Comparison of ENCODE assay signal across 11 cellular contexts in genomic region chr11:27469333-27469680, GRCh38. TPM values are rescaled to one million over a fixed set of nuclear protein-coding genes. Genes with fewer than 3 reads are reported as not detected.
DNase-seq lines count a peak whose midpoint lies in the region; ATAC-seq, FAIRE-seq and TF ChIP-seq lines count a peak whose summit lies in the region.
"Had no signal": no experiment of that assay in that cellular context is flagged by ENCODE, and none has a peak within 500 bp of the region (broad histone marks: within the 10 kb centered on the region; RNA-seq: fewer than 3 reads in every experiment).

No MANE protein-coding gene starts in this region.

- peaks cover 48% of the 10 kb centered on the region for H3K4me1 ChIP-seq in A549
- H3K4me1 ChIP-seq in esophagus muscularis mucosa: peaks cover 38 to 80% (median 74%) of the 10 kb centered on the region in 4 donors
- peaks cover 49% of the 10 kb centered on the region for H3K4me1 ChIP-seq in neural progenitor cell
- no peaks in the 10 kb centered on the region; the same call in 1 of the 2 replicates for H3K4me1 ChIP-seq in BE2C

- CTCF ChIA-PET in A549 (lab: Yijun Ruan, JAX): no interaction called here
- CTCF ChIA-PET in RWPE1 (lab: Yijun Ruan, JAX): no interaction called here

- TF ChIP-seq EP300 in A549 (IDR thresholded peaks at IDR 0.05): no peak
- no peak for TF ChIP-seq EP300 in esophagus muscularis mucosa (IDR thresholded peaks at IDR 0.05)

- H3K27ac Mint-ChIP-seq in neural progenitor cell: no peak overlapping the region
- H3K27ac Mint-ChIP-seq: T-helper 1 cell treated with Interleukin-12 subunit alpha and Interleukin-12 subunit beta and Interleukin-4 antibody, amounts not matched to agents 30 μg/mL and 1 μg/mL, for 36 hours had no signal

- peak overlapping the region; percentile 94 to 98 for H3K27ac ChIP-seq in A549
- peak overlapping the region; percentile 45; the same call in 1 of the 2 replicates for H3K27ac ChIP-seq in RWPE1
- H3K27ac ChIP-seq in esophagus muscularis mucosa (replicated peaks in 1 of 4): peak overlapping the region; percentile 20 to 94 (median 30)
- H3K27ac ChIP-seq in neural progenitor cell: peak overlapping the region; percentile 8
- H3K27ac ChIP-seq: HL-60 had no signal

- peak overlapping the region; percentile 89 for H3K4me3 ChIP-seq in A549
- H3K4me3 ChIP-seq in esophagus muscularis mucosa: peak overlapping the region in 3 of 4 donors; percentile 10 to 96 (median 85)
- H3K4me3 ChIP-seq in neural progenitor cell: peak overlapping the region; percentile 85
- H3K4me3 ChIP-seq in BE2C (ENCODE audit: low read depth, low read length): no peak overlapping the region

- H3K4me3 Mint-ChIP-seq in neural progenitor cell: peak overlapping the region; percentile 86
- H3K4me3 Mint-ChIP-seq: T-helper 1 cell treated with Interleukin-12 subunit alpha and Interleukin-12 subunit beta and Interleukin-4 antibody, amounts not matched to agents 30 μg/mL and 1 μg/mL, for 36 hours had no signal

- 3% methylated on average over 3 of the region's 3 CpGs for WGBS in A549 (ENCODE audit: missing lambda C conversion rate)
- WGBS in esophagus muscularis mucosa: 68% methylated on average over 3 of the region's 3 CpGs

- H4K20me1 ChIP-seq in neural progenitor cell (ENCODE audit: low read depth): peaks cover 75% of the 10 kb centered on the region

- no peak for ATAC-seq in A549
- ATAC-seq in GM21786 (IDR thresholded peaks at IDR 0.05; ENCODE audit: unreplicated experiment): no peak

- H3K27me3 ChIP-seq in esophagus muscularis mucosa (no peaks in the 10 kb centered on the region), neural progenitor cell (no peaks in the 10 kb centered on the region), BE2C (no peaks in the 10 kb centered on the region)

- peaks cover 67% of the 10 kb centered on the region for H3K4me1 Mint-ChIP-seq in neural progenitor cell

- peaks cover 3% of the 10 kb centered on the region for H3K9me3 Mint-ChIP-seq in neural progenitor cell
- H3K9me3 Mint-ChIP-seq: T-helper 1 cell treated with Interleukin-12 subunit alpha and Interleukin-12 subunit beta and Interleukin-4 antibody, amounts not matched to agents 30 μg/mL and 1 μg/mL, for 36 hours had no signal

- H3K4me2 ChIP-seq in A549 (peak overlapping the region; percentile 79), neural progenitor cell (peak overlapping the region; percentile 95)

- no peak for TF ChIP-seq CTCF in A549 (IDR thresholded peaks at IDR 0.05)
- TF ChIP-seq CTCF in RWPE1 (conservative IDR thresholded peaks at IDR 0.05; ENCODE audit: low read depth): no peak
- no peak for TF ChIP-seq CTCF in esophagus muscularis mucosa (IDR thresholded peaks at IDR 0.05)
- TF ChIP-seq CTCF in neural progenitor cell (IDR thresholded peaks at IDR 0.05): no peak
- no peak for TF ChIP-seq CTCF in BE2C (IDR thresholded peaks at IDR 0.05; ENCODE audit: low read depth, low read length)

- H2AFZ ChIP-seq in neural progenitor cell (replicated peaks): no peak overlapping the region

- H3K9me3 ChIP-seq in A549 (no peaks in the 10 kb centered on the region), esophagus muscularis mucosa (no peaks in the 10 kb centered on the region), neural progenitor cell (ENCODE audit: low read depth) (no peaks in the 10 kb centered on the region), BE2C (no peaks in the 10 kb centered on the region)

- H3K9ac ChIP-seq in neural progenitor cell: peak overlapping the region; percentile 54

- peaks cover 20% of the 10 kb centered on the region for H3K27me3 Mint-ChIP-seq in neural progenitor cell (ENCODE audit: insufficient read depth, low read depth)

- POLR2A ChIA-PET in A549 (lab: Yijun Ruan, JAX): no interaction called here
- POLR2A ChIA-PET in RWPE1 (lab: Yijun Ruan, JAX; ENCODE audit: low non-redundant PET): no interaction called here

- no peaks in the 10 kb centered on the region for H3K36me3 ChIP-seq in esophagus muscularis mucosa
- H3K36me3 ChIP-seq in neural progenitor cell: no peaks in the 10 kb centered on the region
- no peaks in the 10 kb centered on the region for H3K36me3 ChIP-seq in BE2C

- no peak for FAIRE-seq in A549 (lab: Jason Lieb, UNC)

- TF ChIP-seq POLR2A in A549 (IDR thresholded peaks at IDR 0.05; ENCODE audit: low read length) (no peak), esophagus muscularis mucosa (IDR thresholded peaks at IDR 0.05; ENCODE audit: low read depth) (no peak)

- peaks cover 95% of the 10 kb centered on the region for H3K79me2 ChIP-seq in neural progenitor cell (ENCODE audit: low read depth)

- TF ChIP-seq RAD21 in A549 (conservative IDR thresholded peaks at IDR 0.05 in 1 of 2, IDR thresholded peaks at IDR 0.05 in 1 of 2): no peak

- peaks cover 2% of the 10 kb centered on the region for H3K36me3 Mint-ChIP-seq in neural progenitor cell

- DNase-seq in A549 (ENCODE audit: low read depth in 1 of 2, low spot score in 1 of 2) (no peak), RWPE1 (ENCODE audit: low spot score) (no peak), esophagus muscularis mucosa (ENCODE audit: extremely low spot score) (no peak), neural progenitor cell (ENCODE audit: low spot score) (no peak), HT-29 (ENCODE audit: low spot score) (no peak), amygdala (lab: John Stamatoyannopoulos, UW) (no peak), BE2C (no peak)
- DNase-seq: NCI-H1417 had no signal

- intact Hi-C loops in esophagus muscularis mucosa (cut with DNase I): no loop called here

- peaks cover 23% of the 10 kb centered on the region for H3F3A ChIP-seq in neural progenitor cell (ENCODE audit: low read depth)

TF ChIP-seq in A549, 52 proteins besides CTCF, POLR2A, EP300 and RAD21:
- no peak for TF ChIP-seq CEBPB (IDR thresholded peaks at IDR 0.05)
- no peak for TF ChIP-seq TP53 (CRISPR knock-in tag; IDR thresholded peaks at IDR 0.05)
- no peak for TF ChIP-seq NFE2L2 (conservative IDR thresholded peaks at IDR 0.05; ENCODE audit: low read length)
- TF ChIP-seq KDM5A (IDR thresholded peaks at IDR 0.05): no peak
- no peak for TF ChIP-seq HMGXB4 (CRISPR knock-in tag; IDR thresholded peaks at IDR 0.05; ENCODE audit: borderline replicate concordance)

RNA-seq across cellular contexts. Expression of gene LGR4, which starts 3.3 kb away (rescaled TPM):
- polyA plus RNA-seq in A549 (2011; rRNA removed) (130 and 145 TPM in 2 replicates), A549 (2017; fragmentation: RNase III; extraction: RNeasy Plus Mini Kit Qiagen cat#74134 plus additional on column Dnase treatment) (40.9 to 43.5 TPM (median 41.2 TPM) in 3 replicates)
- 24.3 and 35.8 TPM in 2 replicates for polyA plus RNA-seq in A549 (2012; cell fraction: cytosol; rRNA removed)
- 30.6 and 51.3 TPM in 2 replicates for polyA plus RNA-seq in A549 (2012; cell fraction: nucleus; rRNA removed)
- 241 and 257 TPM in 2 replicates for polyA minus RNA-seq in A549 (2011; rRNA and poly(A)+ RNA removed)
- total RNA-seq in esophagus muscularis mucosa (10 to 100 TPM; 24.9 to 37.6 (median 27.6) TPM), neural progenitor cell (ENCODE audit: low replicate concordance) (219 and 274 TPM in 2 replicates)
- 41.7 and 41.9 TPM in 2 replicates for total RNA-seq in HT-29 (2014; rRNA removed; shearing (Covaris generic))
- 2.8 TPM for polyA plus RNA-seq in BE2C (2012; ENCODE audit: insufficient read depth, insufficient read length, low read depth)

RNA-seq across cellular contexts. Expression of gene LIN7C, which starts 37.3 kb away (rescaled TPM):
- polyA plus RNA-seq in A549 (2011; rRNA removed): 21.2 and 31.0 TPM in 2 replicates
- polyA plus RNA-seq in A549 (2012; cell fraction: cytosol; rRNA removed): 5.5 and 6.2 TPM in 2 replicates
- polyA plus RNA-seq in A549 (2012; cell fraction: nucleus; rRNA removed): 2.4 and 6.2 TPM in 2 replicates
- 9.0 to 10.1 TPM (median 9.7 TPM) in 3 replicates for polyA plus RNA-seq in A549 (2017; fragmentation: RNase III; extraction: RNeasy Plus Mini Kit Qiagen cat#74134 plus additional on column Dnase treatment)
- polyA minus RNA-seq in A549 (2011; rRNA and poly(A)+ RNA removed): 10.5 and 11.6 TPM in 2 replicates
- total RNA-seq in esophagus muscularis mucosa: 10 to 100 TPM; 33.2 to 46.3 (median 44.0) TPM
- 44.5 and 82.1 TPM in 2 replicates for total RNA-seq in neural progenitor cell (ENCODE audit: low replicate concordance)
- 26.0 and 31.7 TPM in 2 replicates for total RNA-seq in HT-29 (2014; rRNA removed; shearing (Covaris generic))
- 4.5 TPM for polyA plus RNA-seq in BE2C (2012; ENCODE audit: insufficient read depth, insufficient read length, low read depth)

Comparison
In these comparisons a context has a peak if more than half of its experiments do, and no peak if none do; other contexts are left out.
1. H3K27ac ChIP-seq: peak in every context shown above with its lines; median percentile 96 in A549; 45 in RWPE1; 30 in esophagus muscularis mucosa; 8 in neural progenitor cell.